8 cellular contexts compared by ENCODE assay signal in the genomic region with DNA sequence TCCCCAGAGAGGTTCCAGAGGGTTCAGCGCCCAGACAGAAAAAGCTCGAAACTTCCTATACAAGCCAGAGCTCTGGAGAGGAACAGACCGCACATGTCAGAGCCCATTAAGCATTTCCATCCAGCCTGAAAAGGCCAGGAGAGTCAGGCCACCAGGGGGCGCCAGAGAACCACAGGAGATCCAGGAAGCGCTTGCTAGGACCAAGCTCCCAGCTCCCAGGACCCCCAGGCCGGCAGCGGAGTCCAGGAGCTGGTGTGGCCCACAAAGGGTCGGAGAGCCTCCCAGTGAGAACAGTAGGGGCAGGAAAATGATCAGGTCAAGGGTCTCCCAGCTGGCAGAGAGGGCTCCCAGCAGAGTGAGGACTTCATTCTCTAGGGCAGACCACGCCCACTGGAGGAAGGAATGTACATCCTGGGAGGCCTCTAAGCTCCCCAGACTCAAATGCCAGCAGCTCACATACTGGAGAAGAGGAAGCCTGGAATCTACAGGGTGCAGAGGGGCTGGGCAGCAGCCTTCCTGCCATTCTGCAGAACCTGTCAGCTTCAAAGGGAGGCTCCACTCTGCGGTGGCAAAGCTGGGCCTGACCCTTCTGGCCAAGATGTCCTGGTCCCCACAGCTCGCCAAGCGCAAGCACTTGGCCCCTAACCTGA. TPM values are rescaled to one million over a fixed set of nuclear protein-coding genes. Genes with fewer than 3 reads are reported as not detected.
DNase-seq lines count a peak whose midpoint lies in the region; ATAC-seq, FAIRE-seq and TF ChIP-seq lines count a peak whose summit lies in the region.

No MANE protein-coding gene starts in this region.

- no peaks in the 10 kb centered on the region for H4K20me1 ChIP-seq in mammary epithelial cell (ENCODE audit: insufficient read depth, low read length)
- no peaks in the 10 kb centered on the region for H4K20me1 ChIP-seq in keratinocyte (ENCODE audit: control insufficient read depth, extremely low read depth, insufficient read depth, low read length)

- H3K27ac Mint-ChIP-seq in WTC11: no peak overlapping the region

- CTCF ChIA-PET in WTC11 (lab: Charles Lee) (interaction anchor here (0.5 to 4.1 kb wide), 113 partner anchors 9 to 847 kb away, joined by 3 to 76 read pairs (median 6); a partner anchor contains a TSS), mammary epithelial cell (lab: Charles Lee; ENCODE audit: low non-redundant PET) (interaction anchor here (0.6 to 1.4 kb wide), 10 partner anchors 8 to 244 kb away, joined by 3 to 10 read pairs (median 4); a partner anchor contains a TSS)

- DNase-seq in AML-193 (lab: John Stamatoyannopoulos, UW) (peak; percentile 75 to 80), H7 (peak; percentile 95), NCI-H2227 treated with DMSO at 0.1 percent for 48 hours (lab: John Stamatoyannopoulos, UW) (peak; percentile 67), WTC11 (ENCODE audit: low spot score) (peak; percentile 98), mammary epithelial cell (peak; percentile 64), keratinocyte (ENCODE audit: low read depth, low spot score) (no peak)
- DNase-seq in stimulated activated CD4-positive, alpha-beta T cell treated with anti-CD3 and anti-CD28 coated beads, Interleukin-12 subunit alpha, Interleukin-12 subunit beta, amount 100 ng/mL, for 24 hours (ENCODE audit: low read depth in 2 of 2): peak; percentile 83 to 97

- peaks cover 10% of the 10 kb centered on the region for H3K4me1 Mint-ChIP-seq in WTC11

- no peaks in the 10 kb centered on the region for H3K9me1 ChIP-seq in keratinocyte (ENCODE audit: control insufficient read depth, extremely low read depth, insufficient read depth, low read length)

- peaks cover 17% of the 10 kb centered on the region for H3K4me1 ChIP-seq in mammary epithelial cell (ENCODE audit: insufficient read depth, low read length)
- H3K4me1 ChIP-seq in keratinocyte (ENCODE audit: control insufficient read depth, extremely low read depth, insufficient read depth, low read length): peaks cover 11% of the 10 kb centered on the region

- H2AFZ ChIP-seq in mammary epithelial cell (ENCODE audit: low read depth, low read length) (peak overlapping the region; percentile 86), keratinocyte (ENCODE audit: control insufficient read depth, low read length) (peak overlapping the region; percentile 72)

- H3K27ac ChIP-seq in mammary epithelial cell (ENCODE audit: insufficient read depth, low read depth, low read length) (no peak overlapping the region), keratinocyte (ENCODE audit: control insufficient read depth, insufficient read depth, low read length) (peak overlapping the region; percentile 19)

- H3K9me3 Mint-ChIP-seq in WTC11: no peaks in the 10 kb centered on the region

- H3K79me2 ChIP-seq in mammary epithelial cell (ENCODE audit: insufficient read depth, low read length) (no peaks in the 10 kb centered on the region), keratinocyte (ENCODE audit: control insufficient read depth, insufficient read depth, low read length) (no peaks in the 10 kb centered on the region)

- H3K4me2 ChIP-seq in mammary epithelial cell (ENCODE audit: insufficient read depth, low read depth, low read length): peak overlapping the region; percentile 48
- peak overlapping the region; percentile 60 for H3K4me2 ChIP-seq in keratinocyte (ENCODE audit: control insufficient read depth, extremely low read depth, insufficient read depth, low read depth, low read length)

- no peaks in the 10 kb centered on the region for H3K9me3 ChIP-seq in mammary epithelial cell (replicated peaks; ENCODE audit: insufficient read depth, low read length)
- H3K9me3 ChIP-seq in keratinocyte (ENCODE audit: control insufficient read depth, low read depth, low read length): no peaks in the 10 kb centered on the region

- peak overlapping the region; percentile 52 for H3K4me3 Mint-ChIP-seq in WTC11

- H3K36me3 Mint-ChIP-seq in WTC11: no peaks in the 10 kb centered on the region; the same call in none of the 2 replicates

- intact Hi-C loops in mammary epithelial cell (cut with micrococcal nuclease): loop anchor here (1.0 to 5.0 kb wide), 6 partner anchors 50 to 260 kb away; a partner anchor contains a TSS

- in situ Hi-C loops in mammary epithelial cell (cut with MboI; ENCODE audit: low sequenced_read_pairs in 2 of 2): loop anchor here (5.0 to 10.0 kb wide), 2 partner anchors 108 to 245 kb away; a partner anchor contains a TSS

- BruUV-seq in mammary epithelial cell (replicated peaks; lab: Mats Ljungman, UMichigan): TSS peak; percentile 13

- peak; percentile 87 for ATAC-seq in WTC11
- ATAC-seq in GM21528 (IDR thresholded peaks at IDR 0.05; ENCODE audit: low FRiP score, unreplicated experiment): no peak

- peak; percentile 92 for FAIRE-seq in keratinocyte (lab: Jason Lieb, UNC)

- H3K27me3 Mint-ChIP-seq in WTC11 (ENCODE audit: low read depth): peaks cover 28% of the 10 kb centered on the region

- dilution Hi-C loops in mammary epithelial cell (cut with HindIII; ENCODE audit: low sequenced_read_pairs): loop anchor here (10.0 kb wide), 1 partner anchor 258 kb away; a partner anchor contains a TSS
- dilution Hi-C loops in keratinocyte (cut with MboI; ENCODE audit: extremely low pct_ligation_motif_present, low sequenced_read_pairs): no loop called here

- H3K27me3 ChIP-seq in H7 (ENCODE audit: control insufficient read depth, insufficient read depth, low read length) (no peaks in the 10 kb centered on the region), mammary epithelial cell (ENCODE audit: insufficient read depth, low read length) (no peaks in the 10 kb centered on the region), keratinocyte (ENCODE audit: control insufficient read depth, extremely low read depth, insufficient read depth, low read length) (no peaks in the 10 kb centered on the region)

- H3K9ac ChIP-seq in mammary epithelial cell (ENCODE audit: insufficient read depth, low read length) (no peak overlapping the region), keratinocyte (ENCODE audit: control insufficient read depth, extremely low read depth, insufficient read depth, low read length) (peak overlapping the region; percentile 10)

- no peak overlapping the region for H3K4me3 ChIP-seq in H7 (ENCODE audit: insufficient read depth, low read depth, low read length)
- peak overlapping the region in 1 of 3 experiments; percentile 28 for H3K4me3 ChIP-seq in mammary epithelial cell (replicated peaks in 1 of 3; ENCODE audit: insufficient read depth in 1 of 3, low read depth in 2 of 3, low read length in 3 of 3)
- peak overlapping the region in 1 of 3 experiments; percentile 26 for H3K4me3 ChIP-seq in keratinocyte (ENCODE audit: control insufficient read depth in 2 of 3, extremely low read depth in 1 of 3, insufficient read depth in 2 of 3, low read depth in 1 of 3, low read length in 3 of 3)

- WGBS in mammary epithelial cell (ENCODE audit: low coverage, missing lambda C conversion rate): 27% methylated on average over 9 of the region's 12 CpGs

- TF ChIP-seq CTCF in WTC11 (IDR thresholded peaks at IDR 0.05) (peak; percentile 99), mammary epithelial cell (conservative IDR thresholded peaks at IDR 0.05 in 1 of 2, IDR thresholded peaks at IDR 0.05 in 1 of 2; ENCODE audit: extremely low read depth in 1 of 2, insufficient read depth in 1 of 2, low read depth in 1 of 2, low read length in 2 of 2) (peak; percentile 88 to 98), keratinocyte (optimal IDR thresholded peaks at IDR 0.05 in 1 of 3, IDR thresholded peaks at IDR 0.05 in 1 of 3, conservative IDR thresholded peaks at IDR 0.05 in 1 of 3; ENCODE audit: extremely low read depth in 1 of 3, insufficient read depth in 2 of 3, low read length in 3 of 3) (peak; percentile 81 to 94 (median 93))

- H3K36me3 ChIP-seq in H7 (replicated peaks; ENCODE audit: control insufficient read depth, insufficient read depth, low read length): no peaks in the 10 kb centered on the region
- H3K36me3 ChIP-seq in mammary epithelial cell (ENCODE audit: insufficient read depth, low read length): no peaks in the 10 kb centered on the region
- H3K36me3 ChIP-seq in keratinocyte (ENCODE audit: control insufficient read depth in 2 of 2, extremely low read depth in 1 of 2, insufficient read depth in 2 of 2, low read length in 2 of 2): peaks cover 5 to 6% of the 10 kb centered on the region in 2 experiments

- POLR2A ChIA-PET in WTC11 (lab: Charles Lee): interaction anchor here (0.6 to 1.9 kb wide), 13 partner anchors 8 to 770 kb away, joined by 3 to 15 read pairs (median 4); a partner anchor contains a TSS

TF ChIP-seq in WTC11, 78 proteins besides CTCF, POLR2A, EP300 and RAD21 (continues in another document):
- TF ChIP-seq TEAD4 (CRISPR knock-in tag; IDR thresholded peaks at IDR 0.05) (peak; percentile 66; the same call in 1 of the 2 replicates), ZNF121 (CRISPR knock-in tag; IDR thresholded peaks at IDR 0.05) (0 out of 2 replicates have a peak, but pooled peaks have one; percentile 1)

RNA-seq across cellular contexts. Expression of a gene that starts 2.1 kb away (rescaled TPM):
- not detected in 2 replicates for total RNA-seq in H7 (2014; rRNA removed; shearing (Covaris generic))
- total RNA-seq in WTC11 (2021): 0.16 to 1.1 TPM (median 0.35 TPM) in 3 replicates
- total RNA-seq in mammary epithelial cell: under 1 TPM in 1 of 2 donors, not detected in 1; 0.33 TPM
- polyA plus RNA-seq in mammary epithelial cell: 0.07 TPM
- not detected for polyA minus RNA-seq in mammary epithelial cell
- 0.10 TPM in 1 of 3 replicates, not detected in the others for polyA plus RNA-seq in keratinocyte
- not detected for polyA plus RNA-seq in keratinocyte (2011; ENCODE audit: low read depth)
- not detected in 2 replicates for polyA plus RNA-seq in keratinocyte (2011; cell fraction: cytosol; rRNA removed)
- 0.17 TPM in 1 of 2 replicates, not detected in the other for polyA plus RNA-seq in keratinocyte (2011; cell fraction: nucleus; rRNA removed)
- polyA plus RNA-seq in keratinocyte (2012; ENCODE audit: low replicate concordance): not detected in 2 replicates
- polyA minus RNA-seq in keratinocyte: not detected in 3 replicates
- not detected for polyA minus RNA-seq in keratinocyte (2011; cell fraction: cytosol; rRNA and poly(A)+ RNA removed)
- not detected in 2 replicates for polyA minus RNA-seq in keratinocyte (2011; cell fraction: nucleus; rRNA and poly(A)+ RNA removed)

RNA-seq across cellular contexts. Expression of a gene that starts 8.6 kb away (rescaled TPM):
- 140 TPM in 2 replicates for total RNA-seq in H7 (2014; rRNA removed; shearing (Covaris generic))
- 188 to 207 TPM (median 188 TPM) in 3 replicates for total RNA-seq in WTC11 (2021)
- total RNA-seq in mammary epithelial cell: 100 to 1,000 TPM in 1 of 2 donors, 10 to 100 TPM in 1; 73.0 to 187 TPM
- polyA plus RNA-seq in mammary epithelial cell: 265 TPM
- polyA minus RNA-seq in mammary epithelial cell: 125 TPM
- polyA plus RNA-seq in keratinocyte: 230 to 277 TPM (median 251 TPM) in 3 replicates
- 31.7 TPM for polyA plus RNA-seq in keratinocyte (2011; ENCODE audit: low read depth)
- 309 and 339 TPM in 2 replicates for polyA plus RNA-seq in keratinocyte (2011; cell fraction: cytosol; rRNA removed)
- polyA plus RNA-seq in keratinocyte (2011; cell fraction: nucleus; rRNA removed): 104 and 120 TPM in 2 replicates
- polyA plus RNA-seq in keratinocyte (2012; ENCODE audit: low replicate concordance): 193 and 196 TPM in 2 replicates
- 123 to 175 TPM (median 162 TPM) in 3 replicates for polyA minus RNA-seq in keratinocyte
- polyA minus RNA-seq in keratinocyte (2011; cell fraction: cytosol; rRNA and poly(A)+ RNA removed): 95.7 TPM
- 24.0 and 27.8 TPM in 2 replicates for polyA minus RNA-seq in keratinocyte (2011; cell fraction: nucleus; rRNA and poly(A)+ RNA removed)
